13 cellular contexts compared by ENCODE assay signal in the genomic region with DNA sequence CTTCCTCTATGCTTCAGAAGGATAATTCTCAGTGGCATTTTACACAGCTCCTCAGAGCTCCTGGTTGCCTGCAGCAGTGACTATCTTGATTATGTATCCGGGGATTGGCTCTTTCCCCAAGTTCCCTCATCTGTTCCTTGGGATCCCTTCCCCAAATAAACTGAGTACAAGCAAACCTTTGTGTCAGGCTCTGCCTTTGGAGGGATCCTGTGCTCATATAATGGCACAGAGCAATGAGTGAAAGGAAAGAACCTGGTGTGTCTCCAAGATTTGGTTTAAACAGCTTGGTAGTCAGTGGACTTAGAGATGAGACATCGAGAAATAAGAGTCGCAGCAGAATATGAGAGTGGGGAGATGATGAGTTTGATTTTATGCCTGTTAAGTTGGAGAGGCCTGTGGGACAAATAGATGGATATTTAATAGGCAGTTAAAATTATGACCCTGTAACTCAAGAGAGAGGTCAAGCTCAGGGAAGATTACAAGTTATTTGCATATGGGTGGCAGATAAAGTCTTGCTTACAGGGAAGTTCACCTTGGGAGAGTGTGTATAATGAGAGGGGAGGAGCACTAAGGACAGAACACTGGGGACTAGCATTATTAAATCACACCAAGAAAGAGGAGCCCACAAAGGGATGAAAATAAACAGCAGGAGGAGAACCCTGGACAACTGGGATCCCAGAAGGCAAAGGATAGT.
"Had no signal": no experiment of that assay in that cellular context is flagged by ENCODE, and none has a peak within 500 bp of the region (broad histone marks: within the 10 kb centered on the region; RNA-seq: fewer than 3 reads in every experiment).

No MANE protein-coding gene starts in this region.

- H3K27ac ChIP-seq: body of pancreas, colonic mucosa, foreskin keratinocyte, ovary, spleen, thyroid gland had no signal

- H3K27me3 ChIP-seq: body of pancreas, colonic mucosa, foreskin keratinocyte, ovary, spleen, thyroid gland had no signal

- H3K4me3 ChIP-seq: body of pancreas, colonic mucosa, ovary, spleen, thyroid gland had no signal

- H3K36me3 ChIP-seq: colonic mucosa, ovary, spleen, thyroid gland had no signal

- DNase-seq: activated CD4-positive, alpha-beta T cell treated with anti-CD3 and anti-CD28 coated beads for 1 hour; body of pancreas; central memory CD4-positive, alpha-beta T cell; colonic mucosa; foreskin keratinocyte; left ventricle myocardium superior; mesenchymal stem cell; naive thymus-derived CD8-positive, alpha-beta T cell; ovary; spleen; stimulated activated CD4-positive, alpha-beta T cell treated with anti-CD3 and anti-CD28 coated beads, Interleukin-4, amount 100 ng/mL, for 4 hours; stimulated activated naive B cell treated with anti-CD40 and anti-IgM and Interleukin-4, amounts not matched to agents 10 μg/mL and 1 μg/mL and 100 μg/mL, for 72 hours; thyroid gland had no signal

- H3K9me3 ChIP-seq: body of pancreas, colonic mucosa, ovary, spleen, thyroid gland had no signal
